8 cellular contexts compared by ENCODE assay signal in genomic region chr18:20971886-20972267, GRCh38.
DNase-seq lines count a peak whose midpoint lies in the region; ATAC-seq, FAIRE-seq and TF ChIP-seq lines count a peak whose summit lies in the region.

No MANE protein-coding gene starts in this region.

- no peaks in the 10 kb centered on the region for H3K4me1 Mint-ChIP-seq in activated naive CD8-positive, alpha-beta T cell treated with anti-CD3 and anti-CD28 coated beads, Interleukin-2, amount 10 ng/mL, durations not matched to agents 7 days and 5 days
- no peaks in the 10 kb centered on the region for H3K4me1 Mint-ChIP-seq in activated naive CD8-positive, alpha-beta T cell treated with anti-CD3 and anti-CD28 coated beads for 36 hours

- peaks cover 14% of the 10 kb centered on the region for H3K36me3 Mint-ChIP-seq in activated naive CD8-positive, alpha-beta T cell treated with anti-CD3 and anti-CD28 coated beads, Interleukin-2, amount 10 ng/mL, durations not matched to agents 7 days and 5 days
- H3K36me3 Mint-ChIP-seq in activated naive CD8-positive, alpha-beta T cell treated with anti-CD3 and anti-CD28 coated beads for 36 hours = peaks cover 24% of the 10 kb centered on the region

- H3K27ac ChIP-seq in HepG2 (ENCODE audit: extremely low read length, insufficient read depth, low read length) = no peak overlapping the region

- peak; percentile 36 for FAIRE-seq in HepG2 (lab: Jason Lieb, UNC)

- H3K36me3 ChIP-seq in HepG2 (replicated peaks in 1 of 2; ENCODE audit: control insufficient read depth in 1 of 2, insufficient read depth in 2 of 2, low read length in 2 of 2) = peaks cover 1 to 28% of the 10 kb centered on the region in 2 experiments; a peak in 2 of 5 replicates

- ATAC-seq in activated naive CD8-positive, alpha-beta T cell treated with anti-CD3 and anti-CD28 coated beads, Interleukin-2, amount 10 ng/mL, durations not matched to agents 7 days and 5 days (ENCODE audit: low read depth) = peak; percentile 54
- ATAC-seq in HepG2 = peak; percentile 76
- no peak for ATAC-seq in HG02763 (IDR thresholded peaks at IDR 0.05; ENCODE audit: unreplicated experiment)

- no peak overlapping the region for H2AFZ ChIP-seq in HepG2 (ENCODE audit: low read length)

- POLR2A ChIA-PET in activated naive CD8-positive, alpha-beta T cell treated with anti-CD3 and anti-CD28 coated beads, Interleukin-2, amount 10 ng/mL, durations not matched to agents 7 days and 5 days (lab: Charles Lee) = no interaction called here
- POLR2A ChIA-PET in HepG2 (lab: Yijun Ruan, JAX) = no interaction called here

- H3K27ac Mint-ChIP-seq in activated naive CD8-positive, alpha-beta T cell treated with anti-CD3 and anti-CD28 coated beads, Interleukin-2, amount 10 ng/mL, durations not matched to agents 7 days and 5 days = no peak overlapping the region
- H3K27ac Mint-ChIP-seq in activated naive CD8-positive, alpha-beta T cell treated with anti-CD3 and anti-CD28 coated beads for 36 hours = no peak overlapping the region

- TF ChIP-seq EP300 in HepG2 (IDR thresholded peaks at IDR 0.05; ENCODE audit: low read depth in 2 of 2, low read length in 2 of 2) (no peak), HepG2 (CRISPR knock-in tag; IDR thresholded peaks at IDR 0.05; ENCODE audit: borderline replicate concordance) (no peak)

- CTCF ChIA-PET in HepG2 (lab: Yijun Ruan, JAX; ENCODE audit: low intra/inter-chr PET ratio, low total read pairs) = interaction anchor here (1.3 kb wide), 1 partner anchor 208 kb away, joined by 11 read pairs; no protein-coding TSS in a partner anchor

- H3K79me2 ChIP-seq in HepG2 (ENCODE audit: insufficient read depth, low read length) = no peaks in the 10 kb centered on the region

- DNase-seq in activated naive CD8-positive, alpha-beta T cell treated with anti-CD3 and anti-CD28 coated beads, Interleukin-2, amount 10 ng/mL, durations not matched to agents 7 days and 5 days = no peak
- no peak for DNase-seq in activated naive CD8-positive, alpha-beta T cell treated with anti-CD3 and anti-CD28 coated beads for 36 hours
- peak; percentile 59 for DNase-seq in KBM-7
- peak; percentile 33 for DNase-seq in amniotic epithelial cell (ENCODE audit: low read depth)
- DNase-seq in HepG2 (ENCODE audit: low spot score) = peak; percentile 23
- DNase-seq in activated CD8-positive, alpha-beta memory T cell treated with anti-CD3 and anti-CD28 coated beads for 24 hours = no peak
- no peak for DNase-seq in medulla oblongata (ENCODE audit: extremely low spot score)

- H3K4me1 ChIP-seq in HepG2 (ENCODE audit: insufficient read depth, low read length) = no peaks in the 10 kb centered on the region

- no peak overlapping the region for H3K9ac ChIP-seq in HepG2 (ENCODE audit: insufficient read depth, low read depth, low read length)

- no peaks in the 10 kb centered on the region for H4K20me1 ChIP-seq in HepG2 (ENCODE audit: insufficient read depth, low read length)

- no peak overlapping the region for H3K4me2 ChIP-seq in HepG2 (ENCODE audit: low read depth, low read length)

- H3K9me3 Mint-ChIP-seq in activated naive CD8-positive, alpha-beta T cell treated with anti-CD3 and anti-CD28 coated beads, Interleukin-2, amount 10 ng/mL, durations not matched to agents 7 days and 5 days = no peaks in the 10 kb centered on the region
- H3K9me3 Mint-ChIP-seq in activated naive CD8-positive, alpha-beta T cell treated with anti-CD3 and anti-CD28 coated beads for 36 hours = no peaks in the 10 kb centered on the region

- H3K4me3 ChIP-seq in HepG2 (replicated peaks in 1 of 3; ENCODE audit: insufficient read depth in 1 of 3, low read depth in 2 of 3, low read length in 3 of 3) = no peak overlapping the region

- no peaks in the 10 kb centered on the region for H3K27me3 ChIP-seq in HepG2 (ENCODE audit: control insufficient read depth in 1 of 2, insufficient read depth in 2 of 2, low read length in 2 of 2)

- TF ChIP-seq CTCF in HepG2 (CRISPR knock-in tag; IDR thresholded peaks at IDR 0.05) = peak; percentile 30; the same call in 1 of the 2 replicates

- no TSS peak for BruUV-seq in HepG2 (replicated peaks; lab: Mats Ljungman, UMichigan)

- in situ Hi-C loops in KBM-7 (cut with MboI; ENCODE audit: low pct_unique_long_range_greater_than_20kb, low sequenced_read_pairs) (no loop called here), HepG2 (cut with HindIII; ENCODE audit: extremely low pct_ligation_motif_present, low pct_unique_long_range_greater_than_20kb) (loop anchor here (10.0 kb wide), 1 partner anchor 213 kb away; no protein-coding TSS in a partner anchor)

- H3K9me3 ChIP-seq in HepG2 (ENCODE audit: low read length) = no peaks in the 10 kb centered on the region

- no peaks in the 10 kb centered on the region for H3K27me3 Mint-ChIP-seq in activated naive CD8-positive, alpha-beta T cell treated with anti-CD3 and anti-CD28 coated beads, Interleukin-2, amount 10 ng/mL, durations not matched to agents 7 days and 5 days
- H3K27me3 Mint-ChIP-seq in activated naive CD8-positive, alpha-beta T cell treated with anti-CD3 and anti-CD28 coated beads for 36 hours = no peaks in the 10 kb centered on the region

- TF ChIP-seq POLR2A in HepG2 (IDR thresholded peaks at IDR 0.05; ENCODE audit: insufficient read depth in 1 of 2, low read depth in 2 of 2, low read length in 2 of 2) = no peak

- intact Hi-C loops in HepG2 (cut with micrococcal nuclease; ENCODE audit: unreplicated experiment) = loop anchor here (1.0 to 5.0 kb wide), 2 partner anchors 138 to 205 kb away; no protein-coding TSS in a partner anchor

- no peak overlapping the region for H3K4me3 Mint-ChIP-seq in activated naive CD8-positive, alpha-beta T cell treated with anti-CD3 and anti-CD28 coated beads, Interleukin-2, amount 10 ng/mL, durations not matched to agents 7 days and 5 days
- H3K4me3 Mint-ChIP-seq in activated naive CD8-positive, alpha-beta T cell treated with anti-CD3 and anti-CD28 coated beads for 36 hours = no peak overlapping the region

- peak; percentile 18; the same call in 1 of the 2 replicates for TF ChIP-seq RAD21 in HepG2 (CRISPR knock-in tag; IDR thresholded peaks at IDR 0.05)

TF ChIP-seq in HepG2, 621 proteins besides CTCF, POLR2A, EP300 and RAD21:
- TF ChIP-seq DZIP1 (CRISPR knock-in tag; IDR thresholded peaks at IDR 0.05) (no peak), STAG1 (CRISPR knock-in tag; IDR thresholded peaks at IDR 0.05) (peak; percentile 45)

Comparison
In these comparisons a context has a peak if more than half of its experiments do, and no peak if none do; other contexts are left out.
1. DNase-seq: peak in KBM-7 (single experiment), amniotic epithelial cell (single experiment) and HepG2 (single experiment); none in activated naive CD8-positive, alpha-beta T cell treated with anti-CD3 and anti-CD28 coated beads, Interleukin-2, amount 10 ng/mL, durations not matched to agents 7 days and 5 days (single experiment), activated naive CD8-positive, alpha-beta T cell treated with anti-CD3 and anti-CD28 coated beads for 36 hours (single experiment), activated CD8-positive, alpha-beta memory T cell treated with anti-CD3 and anti-CD28 coated beads for 24 hours (single experiment) and medulla oblongata (single experiment).